Comparison of ENCODE assay signal across 8 cellular contexts in genomic region chr20:2521369-2522305, GRCh38. TPM values are rescaled to one million over a fixed set of nuclear protein-coding genes. Genes with fewer than 3 reads are reported as not detected.
DNase-seq lines count a peak whose midpoint lies in the region; ATAC-seq and TF ChIP-seq lines count a peak whose summit lies in the region.

No MANE protein-coding gene starts in this region.

- H3K27ac Mint-ChIP-seq in WTC11 (no peak overlapping the region), memory B cell (no peak overlapping the region)

- H3K4me3 Mint-ChIP-seq in WTC11 (no peak overlapping the region), memory B cell (no peak overlapping the region)

- H3K9me3 ChIP-seq in colonic mucosa (no peaks in the 10 kb centered on the region), thyroid gland (no peaks in the 10 kb centered on the region)

- ATAC-seq in WTC11 (no peak), memory B cell (ENCODE audit: low read depth) (no peak), GM21528 (IDR thresholded peaks at IDR 0.05; ENCODE audit: low FRiP score, unreplicated experiment) (no peak), HG02588 (IDR thresholded peaks at IDR 0.05; ENCODE audit: unreplicated experiment) (no peak)

- POLR2A ChIA-PET in WTC11 (lab: Charles Lee): interaction anchor here (1.1 to 1.2 kb wide), 2 partner anchors 13 to 51 kb away, joined by 3 to 6 read pairs; partner anchors contain the start of genes SNRPB and ZNF343

- no peak overlapping the region for H3K27ac ChIP-seq in colonic mucosa
- no peak overlapping the region for H3K27ac ChIP-seq in thyroid gland

- no peak for TF ChIP-seq POLR2A in thyroid gland (IDR thresholded peaks at IDR 0.05)

- 18 to 19% methylated on average over 10 of the region's 10 CpGs for WGBS in thyroid gland, 2 donors

- H3K9me3 Mint-ChIP-seq in WTC11: no peaks in the 10 kb centered on the region
- H3K9me3 Mint-ChIP-seq in memory B cell: no peaks in the 10 kb centered on the region

- no peaks in the 10 kb centered on the region for H3K27me3 ChIP-seq in colonic mucosa
- no peaks in the 10 kb centered on the region for H3K27me3 ChIP-seq in thyroid gland

- peak; percentile 96 for TF ChIP-seq CTCF in LNCAP (IDR thresholded peaks at IDR 0.05)
- peak; percentile 84 for TF ChIP-seq CTCF in WTC11 (IDR thresholded peaks at IDR 0.05)
- TF ChIP-seq CTCF in colonic mucosa (IDR thresholded peaks at IDR 0.05): peak; percentile 89
- TF ChIP-seq CTCF in thyroid gland (IDR thresholded peaks at IDR 0.05): peak; percentile 53 to 90 (median 66)

- no peak overlapping the region for H3K9ac ChIP-seq in colonic mucosa (ENCODE audit: low read depth in 2 of 2, low read length in 2 of 2)

- peaks cover 80% of the 10 kb centered on the region for H3K27me3 Mint-ChIP-seq in WTC11 (ENCODE audit: low read depth)
- H3K27me3 Mint-ChIP-seq in memory B cell: no peaks in the 10 kb centered on the region

- intact Hi-C loops in colonic mucosa (cut with DNase I): loop anchor here (10.0 kb wide), 1 partner anchor 323 kb away; the partner anchor contains the start of genes PCED1A and VPS16
- intact Hi-C loops in thyroid gland (cut with DNase I): no loop called here

- H3K36me3 Mint-ChIP-seq in WTC11: no peaks in the 10 kb centered on the region
- no peaks in the 10 kb centered on the region for H3K36me3 Mint-ChIP-seq in memory B cell

- H3K36me3 ChIP-seq in colonic mucosa (no peaks in the 10 kb centered on the region), thyroid gland (no peaks in the 10 kb centered on the region)

- H3K4me1 ChIP-seq in colonic mucosa (no peaks in the 10 kb centered on the region), thyroid gland (peaks cover 6 to 9% of the 10 kb centered on the region in 2 donors)

- H3K4me1 Mint-ChIP-seq in WTC11 (peaks cover 3% of the 10 kb centered on the region), memory B cell (peaks cover 10% of the 10 kb centered on the region)

- no peak overlapping the region for H3K4me3 ChIP-seq in colonic mucosa
- no peak overlapping the region for H3K4me3 ChIP-seq in thyroid gland (replicated peaks in 1 of 3)

- CTCF ChIA-PET in WTC11 (lab: Charles Lee): interaction anchor here (0.5 to 4.6 kb wide), 38 partner anchors 9 to 575 kb away, joined by 3 to 30 read pairs (median 4); partner anchors contain the start of genes NOP56, SNRPB, TMC2 and ZNF343

- DNase-seq in ELF-1 (ENCODE audit: low read depth, low spot score): peak; percentile 31
- DNase-seq in WTC11 (ENCODE audit: low spot score): peak; percentile 64
- DNase-seq in colonic mucosa: peak; percentile 55
- DNase-seq in memory B cell (ENCODE audit: low spot score in 2 of 2): peak; percentile 48 to 63
- peak; percentile 35 to 44 for DNase-seq in thyroid gland

TF ChIP-seq in WTC11, 78 proteins besides CTCF, POLR2A, EP300 and RAD21:
- TF ChIP-seq ZNF138 (CRISPR knock-in tag; conservative IDR thresholded peaks at IDR 0.05) (no peak), FOXP1 (CRISPR knock-in tag; IDR thresholded peaks at IDR 0.05; ENCODE audit: borderline replicate concordance) (no peak)

RNA-seq across cellular contexts. Expression of gene ZNF343, which starts 12.9 kb away (rescaled TPM):
- total RNA-seq in WTC11 (2021): 5.0 to 7.6 TPM (median 6.3 TPM) in 3 replicates
- total RNA-seq in colonic mucosa: 1 to 10 TPM; 6.5 to 8.5 TPM
- 10 to 100 TPM; 11.0 to 16.3 (median 14.2) TPM for total RNA-seq in thyroid gland

RNA-seq across cellular contexts. Expression of gene TMC2, which starts 14.7 kb away (rescaled TPM):
- total RNA-seq in WTC11 (2021) (not detected in 3 replicates), colonic mucosa (under 1 TPM in 1 of 2 donors, not detected in 1; 0.25 TPM), thyroid gland (under 1 TPM in 1 of 4 donors, not detected in 3; 0.11 TPM)

RNA-seq across cellular contexts. Expression of gene SNRPB, which starts 51.0 kb away (rescaled TPM):
- 489 to 539 TPM (median 498 TPM) in 3 replicates for total RNA-seq in WTC11 (2021)
- 100 to 1,000 TPM; 150 to 311 TPM for total RNA-seq in colonic mucosa
- total RNA-seq in thyroid gland: 100 to 1,000 TPM; 119 to 176 (median 133) TPM
